8 cellular contexts compared by ENCODE assay signal in genomic region chr5:139394654-139395566, GRCh38. TPM values are rescaled to one million over a fixed set of nuclear protein-coding genes. Genes with fewer than 3 reads are reported as not detected.
DNase-seq lines count a peak whose midpoint lies in the region; ATAC-seq, FAIRE-seq and TF ChIP-seq lines count a peak whose summit lies in the region.

A gene with protein sequence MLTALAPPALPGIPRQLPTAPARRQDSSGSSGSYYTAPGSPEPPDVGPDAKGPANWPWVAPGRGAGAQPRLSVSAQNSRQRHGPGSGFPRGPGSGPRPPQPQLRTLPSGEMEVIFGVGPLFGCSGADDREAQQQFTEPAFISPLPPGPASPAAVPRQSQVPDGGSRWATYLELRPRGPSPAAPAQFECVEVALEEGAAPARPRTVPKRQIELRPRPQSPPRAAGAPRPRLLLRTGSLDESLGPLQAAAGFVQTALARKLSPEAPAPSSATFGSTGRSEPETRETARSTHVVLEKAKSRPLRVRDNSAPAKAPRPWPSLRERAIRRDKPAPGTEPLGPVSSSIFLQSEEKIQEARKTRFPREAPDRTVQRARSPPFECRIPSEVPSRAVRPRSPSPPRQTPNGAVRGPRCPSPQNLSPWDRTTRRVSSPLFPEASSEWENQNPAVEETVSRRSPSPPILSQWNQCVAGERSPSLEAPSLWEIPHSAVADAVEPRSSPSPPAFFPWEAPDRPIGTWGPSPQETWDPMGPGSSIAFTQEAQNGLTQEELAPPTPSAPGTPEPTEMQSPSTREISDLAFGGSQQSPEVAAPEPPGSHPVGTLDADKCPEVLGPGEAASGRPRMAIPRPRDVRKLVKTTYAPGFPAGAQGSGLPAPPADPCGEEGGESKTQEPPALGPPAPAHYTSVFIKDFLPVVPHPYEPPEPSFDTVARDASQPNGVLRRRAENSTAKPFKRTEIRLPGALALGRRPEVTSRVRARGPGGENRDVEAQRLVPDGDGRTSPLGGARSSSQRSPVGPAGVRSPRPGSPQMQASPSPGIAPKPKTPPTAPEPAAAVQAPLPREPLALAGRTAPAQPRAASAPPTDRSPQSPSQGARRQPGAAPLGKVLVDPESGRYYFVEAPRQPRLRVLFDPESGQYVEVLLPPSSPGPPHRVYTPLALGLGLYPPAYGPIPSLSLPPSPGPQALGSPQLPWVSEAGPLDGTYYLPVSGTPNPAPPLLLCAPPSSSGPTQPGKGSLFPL (minus strand): TSS chr5:139395104. CDS start chr5:139395081, 23 bp downstream.

- POLR2A ChIA-PET in HepG2 (lab: Yijun Ruan, JAX), result interaction anchor here (1.0 to 1.2 kb wide), 2 partner anchors 9 to 44 kb away, joined by 3 read pairs; partner anchors contain the start of gene SPATA24

- TF ChIP-seq POLR2A in HepG2 (IDR thresholded peaks at IDR 0.05; ENCODE audit: insufficient read depth in 1 of 2, low read depth in 2 of 2, low read length in 2 of 2) (no peak), vagina (IDR thresholded peaks at IDR 0.05) (no peak)

- H3K9me3 ChIP-seq in liver (ENCODE audit: control insufficient read depth in 4 of 4, low read length in 3 of 4) (no peaks in the 10 kb centered on the region), HepG2 (ENCODE audit: low read length) (no peaks in the 10 kb centered on the region), ectodermal cell (ENCODE audit: control insufficient read depth, low read length) (no peaks in the 10 kb centered on the region), muscle layer of duodenum (ENCODE audit: control insufficient read depth in 1 of 2, low read length in 2 of 2) (no peaks in the 10 kb centered on the region), vagina (no peaks in the 10 kb centered on the region)

- peak within 1 kb of the TSS; percentile 16 to 59 (median 42) for H3K4me3 ChIP-seq in liver (ENCODE audit: low read depth in 1 of 3, low read length in 3 of 3)
- no peak within 1 kb of the TSS for H3K4me3 ChIP-seq in HepG2 (replicated peaks in 1 of 3; ENCODE audit: insufficient read depth in 1 of 3, low read depth in 2 of 3, low read length in 3 of 3)
- H3K4me3 ChIP-seq in ectodermal cell (ENCODE audit: insufficient read depth, low read depth, low read length), result peak within 1 kb of the TSS; percentile 40
- peak within 1 kb of the TSS; percentile 55 to 68 for H3K4me3 ChIP-seq in muscle layer of duodenum (ENCODE audit: low read depth in 1 of 2, low read length in 2 of 2)
- H3K4me3 ChIP-seq in vagina, result peak within 1 kb of the TSS; percentile 47 to 58

- H3K9ac ChIP-seq in liver (ENCODE audit: low read depth in 1 of 2, low read length in 2 of 2), result no peak within 1 kb of the TSS
- no peak within 1 kb of the TSS for H3K9ac ChIP-seq in HepG2 (ENCODE audit: insufficient read depth, low read depth, low read length)

- peak within 1 kb of the TSS; percentile 65 to 69 for H3K27ac ChIP-seq in liver (ENCODE audit: low read depth in 1 of 2, low read length in 2 of 2)
- no peak within 1 kb of the TSS for H3K27ac ChIP-seq in HepG2 (ENCODE audit: extremely low read length, insufficient read depth, low read length)
- H3K27ac ChIP-seq in ectodermal cell (ENCODE audit: insufficient read depth, low read depth, low read length, poor library complexity, severe bottlenecking), result no peak within 1 kb of the TSS
- no peak within 1 kb of the TSS for H3K27ac ChIP-seq in muscle layer of duodenum (ENCODE audit: low read length)
- peak within 1 kb of the TSS; percentile 43 for H3K27ac ChIP-seq in vagina

- intact Hi-C loops in HepG2 (cut with micrococcal nuclease; ENCODE audit: unreplicated experiment), result no loop called here
- intact Hi-C loops in vagina (cut with DNase I), result no loop called here

- TF ChIP-seq CTCF in liver (IDR thresholded peaks at IDR 0.05; ENCODE audit: low read depth, low read length, missing input control) (no peak), HepG2 (CRISPR knock-in tag; IDR thresholded peaks at IDR 0.05) (no peak), vagina (IDR thresholded peaks at IDR 0.05) (no peak)

- FAIRE-seq in HepG2 (lab: Jason Lieb, UNC) (no peak), urothelium cell line (lab: Jason Lieb, UNC) (no peak)

- no peak within 1 kb of the TSS for H3K4me2 ChIP-seq in HepG2 (ENCODE audit: low read depth, low read length)

- DNase-seq in HepG2 (ENCODE audit: low spot score) (no peak), vagina (ENCODE audit: extremely low spot score in 2 of 2) (peak in 1 of 2 donors; percentile 91), urothelium cell line (ENCODE audit: low spot score) (no peak), mucosa of gallbladder (ENCODE audit: low spot score) (no peak), cerebellar cortex (ENCODE audit: low spot score) (no peak)

- ATAC-seq in HepG2, result no peak

- peaks cover 0 to 3% (median 0%) of the 10 kb centered on the region in 4 donors for H3K27me3 ChIP-seq in liver (ENCODE audit: control insufficient read depth in 4 of 4, insufficient read depth in 4 of 4, low read length in 3 of 4)
- no peaks in the 10 kb centered on the region for H3K27me3 ChIP-seq in HepG2 (ENCODE audit: control insufficient read depth in 1 of 2, insufficient read depth in 2 of 2, low read length in 2 of 2)
- H3K27me3 ChIP-seq in ectodermal cell (ENCODE audit: control insufficient read depth, insufficient read depth, low read length, poor library complexity, severe bottlenecking), result peaks cover 53% of the 10 kb centered on the region
- H3K27me3 ChIP-seq in muscle layer of duodenum (ENCODE audit: low read depth, low read length), result peaks cover 11% of the 10 kb centered on the region
- peaks cover 5% of the 10 kb centered on the region for H3K27me3 ChIP-seq in vagina

- in situ Hi-C loops in HepG2 (cut with HindIII; ENCODE audit: extremely low pct_ligation_motif_present, low pct_unique_long_range_greater_than_20kb), result no loop called here

- H3K36me3 ChIP-seq in liver (ENCODE audit: control insufficient read depth in 4 of 4, insufficient read depth in 3 of 4, low read depth in 1 of 4, low read length in 3 of 4) (peaks cover 0 to 1% (median 0%) of the 10 kb centered on the region in 4 donors), HepG2 (replicated peaks in 1 of 2; ENCODE audit: control insufficient read depth in 1 of 2, insufficient read depth in 2 of 2, low read length in 2 of 2) (no peaks in the 10 kb centered on the region), ectodermal cell (ENCODE audit: control insufficient read depth, insufficient read depth, low read length) (no peaks in the 10 kb centered on the region), muscle layer of duodenum (ENCODE audit: control insufficient read depth in 1 of 2, insufficient read depth in 2 of 2, low read length in 2 of 2) (no peaks in the 10 kb centered on the region), vagina (no peaks in the 10 kb centered on the region)

- TF ChIP-seq EP300 in HepG2 (IDR thresholded peaks at IDR 0.05; ENCODE audit: low read depth in 2 of 2, low read length in 2 of 2) (no peak), HepG2 (CRISPR knock-in tag; IDR thresholded peaks at IDR 0.05; ENCODE audit: borderline replicate concordance) (no peak)

- WGBS in liver, result 36% methylated on average over 76 of the region's 76 CpGs
- WGBS in HepG2 (ENCODE audit: low lambda C conversion rate), result 98% methylated on average over 33 of the region's 76 CpGs
- WGBS in ectodermal cell, 2 experiments, result 41 to 44% methylated on average over 76 of the region's 76 CpGs

- H3K79me2 ChIP-seq in HepG2 (ENCODE audit: insufficient read depth, low read length), result no peaks in the 10 kb centered on the region

- no TSS peak for BruUV-seq in HepG2 (replicated peaks; lab: Mats Ljungman, UMichigan)

- CTCF ChIA-PET in HepG2 (lab: Yijun Ruan, JAX; ENCODE audit: low intra/inter-chr PET ratio, low total read pairs), result no interaction called here

- TF ChIP-seq RAD21 in liver (IDR thresholded peaks at IDR 0.05), result no peak
- no peak for TF ChIP-seq RAD21 in HepG2 (CRISPR knock-in tag; IDR thresholded peaks at IDR 0.05)

- H3K4me1 ChIP-seq in liver (ENCODE audit: control insufficient read depth in 4 of 4, insufficient read depth in 4 of 4, low read length in 3 of 4), result peaks cover 9 to 19% (median 17%) of the 10 kb centered on the region in 4 donors
- H3K4me1 ChIP-seq in HepG2 (ENCODE audit: insufficient read depth, low read length), result peaks cover 23% of the 10 kb centered on the region
- H3K4me1 ChIP-seq in ectodermal cell (ENCODE audit: control insufficient read depth, insufficient read depth, low read length), result no peaks in the 10 kb centered on the region
- peaks cover 0 to 32% of the 10 kb centered on the region in 2 donors for H3K4me1 ChIP-seq in muscle layer of duodenum (ENCODE audit: control insufficient read depth in 1 of 2, insufficient read depth in 2 of 2, low read length in 2 of 2)
- peaks cover 36% of the 10 kb centered on the region for H3K4me1 ChIP-seq in vagina

- H2AFZ ChIP-seq in HepG2 (ENCODE audit: low read length), result no peak within 1 kb of the TSS

- no peaks in the 10 kb centered on the region for H4K20me1 ChIP-seq in HepG2 (ENCODE audit: insufficient read depth, low read length)

RNA-seq across cellular contexts. Expression of the gene that starts here (rescaled TPM):
- total RNA-seq in liver (under 1 TPM; 0.28 to 0.67 TPM), HepG2 (2016; rRNA removed; fragmentation: Illumina TruSeq; extraction: Trizol) (0.28 and 0.69 TPM in 2 replicates), vagina (2.5 TPM), mucosa of gallbladder (3.0 TPM)
- polyA plus RNA-seq in liver (under 1 TPM; 0.04 to 0.39 TPM), HepG2 (2011; rRNA removed) (1.1 and 1.9 TPM in 2 replicates)
- not detected in 2 replicates for total RNA-seq in HepG2 (2016; cell fraction: cytosol; rRNA removed; fragmentation: Illumina TruSeq; extraction: Trizol; ENCODE audit: low read depth)
- total RNA-seq in HepG2 (2016; cell fraction: insoluble cytoplasmic fraction; rRNA removed; fragmentation: Illumina TruSeq; extraction: Trizol), result 0.18 and 0.63 TPM in 2 replicates
- total RNA-seq in HepG2 (2016; cell fraction: membrane; rRNA removed; fragmentation: Illumina TruSeq; extraction: Trizol), result 0.09 and 0.10 TPM in 2 replicates
- total RNA-seq in HepG2 (2016; cell fraction: nucleus; rRNA removed; fragmentation: Illumina TruSeq; extraction: Trizol), result 0.72 and 0.96 TPM in 2 replicates
- polyA plus RNA-seq in HepG2 (2011; cell fraction: cytosol; rRNA removed), result 0.81 and 0.99 TPM in 2 replicates
- polyA plus RNA-seq in HepG2 (2011; cell fraction: nucleus; rRNA removed), result 10.6 and 11.1 TPM in 2 replicates
- 1.7 and 2.2 TPM in 2 replicates for polyA plus RNA-seq in HepG2 (2012)
- 0.06 and 0.07 TPM in 2 replicates for polyA plus RNA-seq in HepG2 (2016; cell fraction: cytosol; fragmentation: Illumina TruSeq; extraction: Trizol; ENCODE audit: low read depth)
- polyA plus RNA-seq in HepG2 (2016; cell fraction: insoluble cytoplasmic fraction; fragmentation: Illumina TruSeq; extraction: Trizol; ENCODE audit: low read depth), result 0.14 and 0.29 TPM in 2 replicates
- polyA plus RNA-seq in HepG2 (2016; cell fraction: membrane; fragmentation: Illumina TruSeq; extraction: Trizol; ENCODE audit: low read depth), result 0.06 and 0.14 TPM in 2 replicates
- polyA plus RNA-seq in HepG2 (2016; cell fraction: nucleus; fragmentation: Illumina TruSeq; extraction: Trizol; ENCODE audit: insufficient read depth, low read depth), result 2.1 and 3.0 TPM in 2 replicates
- 1.1 and 1.6 TPM in 2 replicates for polyA minus RNA-seq in HepG2 (2011; rRNA and poly(A)+ RNA removed; ENCODE audit: low replicate concordance)
- 0.69 and 0.79 TPM in 2 replicates for polyA minus RNA-seq in HepG2 (2011; cell fraction: cytosol; rRNA and poly(A)+ RNA removed)
- polyA minus RNA-seq in HepG2 (2011; cell fraction: nucleus; rRNA and poly(A)+ RNA removed), result 2.4 and 2.6 TPM in 2 replicates
- 1.8 TPM for polyA plus RNA-seq in ectodermal cell (2013, experiment 1 of 4)
- 2.3 TPM for polyA plus RNA-seq in ectodermal cell (2013, experiment 2 of 4)
- 1.5 TPM for polyA plus RNA-seq in ectodermal cell (2013, experiment 3 of 4)
- polyA plus RNA-seq in ectodermal cell (2013, experiment 4 of 4), result 2.3 TPM

Comparison
In these comparisons a context has a peak if more than half of its experiments do, and no peak if none do; other contexts are left out.
1. H3K27ac ChIP-seq: peak in liver (2 of 2) and vagina (single experiment); none in HepG2 (single experiment), ectodermal cell (single experiment) and muscle layer of duodenum (single experiment).
2. H3K4me3 ChIP-seq: peak in liver (3 of 3), ectodermal cell (single experiment), muscle layer of duodenum (2 of 2) and vagina (2 of 2); none in HepG2 (0 of 3).